ENCODE assay signal across 1 cellular context in the genomic region with DNA sequence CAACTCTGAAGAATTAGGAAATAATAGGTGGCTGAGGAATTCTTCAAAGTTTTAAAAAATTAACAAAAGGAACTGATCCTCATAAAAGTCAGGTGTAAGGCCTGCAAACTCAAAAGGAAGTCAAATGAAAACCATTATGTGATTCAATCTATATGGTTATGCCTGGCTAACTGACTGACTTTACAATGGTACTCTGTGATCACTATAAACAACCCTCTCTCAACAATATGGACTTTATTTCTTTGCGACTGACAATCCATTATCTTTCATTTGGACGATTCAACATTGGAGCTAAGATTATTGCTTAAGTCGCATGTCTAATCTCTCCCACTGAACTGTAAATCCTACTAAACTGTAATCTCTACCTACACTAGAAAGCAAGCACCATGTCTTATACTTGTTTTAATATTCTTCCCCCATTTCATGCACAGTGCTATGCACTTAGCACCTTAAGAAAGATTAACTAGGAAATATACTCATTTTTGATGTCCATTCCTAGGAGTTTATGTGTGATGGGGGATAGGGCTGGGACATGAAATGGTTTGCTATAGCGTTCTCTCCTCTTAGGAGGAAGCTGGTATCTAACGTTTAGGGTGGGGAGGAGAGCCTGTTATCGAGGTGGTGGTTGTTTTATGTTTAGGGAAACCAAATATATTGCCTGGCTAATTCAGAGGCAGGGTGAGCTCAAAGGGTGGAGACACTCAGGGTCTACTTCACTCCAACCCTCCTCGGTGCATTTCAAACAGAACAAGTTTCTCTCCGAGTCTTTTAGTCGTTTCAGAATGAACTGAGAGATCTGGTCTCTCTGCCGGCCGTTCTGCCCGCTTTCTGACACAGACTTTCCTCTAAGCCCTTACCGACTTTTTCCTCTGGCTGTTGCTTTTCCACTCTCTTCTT.
TF ChIP-seq lines count a peak whose summit lies in the region.

No MANE protein-coding gene starts in this region.

TF ChIP-seq in HepG2, 621 proteins besides CTCF, POLR2A, EP300 and RAD21 (continued from another document):
- TF ChIP-seq, protein P1, sequence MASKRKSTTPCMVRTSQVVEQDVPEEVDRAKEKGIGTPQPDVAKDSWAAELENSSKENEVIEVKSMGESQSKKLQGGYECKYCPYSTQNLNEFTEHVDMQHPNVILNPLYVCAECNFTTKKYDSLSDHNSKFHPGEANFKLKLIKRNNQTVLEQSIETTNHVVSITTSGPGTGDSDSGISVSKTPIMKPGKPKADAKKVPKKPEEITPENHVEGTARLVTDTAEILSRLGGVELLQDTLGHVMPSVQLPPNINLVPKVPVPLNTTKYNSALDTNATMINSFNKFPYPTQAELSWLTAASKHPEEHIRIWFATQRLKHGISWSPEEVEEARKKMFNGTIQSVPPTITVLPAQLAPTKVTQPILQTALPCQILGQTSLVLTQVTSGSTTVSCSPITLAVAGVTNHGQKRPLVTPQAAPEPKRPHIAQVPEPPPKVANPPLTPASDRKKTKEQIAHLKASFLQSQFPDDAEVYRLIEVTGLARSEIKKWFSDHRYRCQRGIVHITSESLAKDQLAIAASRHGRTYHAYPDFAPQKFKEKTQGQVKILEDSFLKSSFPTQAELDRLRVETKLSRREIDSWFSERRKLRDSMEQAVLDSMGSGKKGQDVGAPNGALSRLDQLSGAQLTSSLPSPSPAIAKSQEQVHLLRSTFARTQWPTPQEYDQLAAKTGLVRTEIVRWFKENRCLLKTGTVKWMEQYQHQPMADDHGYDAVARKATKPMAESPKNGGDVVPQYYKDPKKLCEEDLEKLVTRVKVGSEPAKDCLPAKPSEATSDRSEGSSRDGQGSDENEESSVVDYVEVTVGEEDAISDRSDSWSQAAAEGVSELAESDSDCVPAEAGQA (IDR thresholded peaks at IDR 0.05; ENCODE audit: low read depth), result no peak
- TF ChIP-seq, protein P1 (CRISPR knock-in tag; IDR thresholded peaks at IDR 0.05; ENCODE audit: borderline replicate concordance), result no peak
- no peak for TF ChIP-seq ZNF563 (CRISPR knock-in tag; IDR thresholded peaks at IDR 0.05)
- TF ChIP-seq U2AF1 (optimal IDR thresholded peaks at IDR 0.05; ENCODE audit: low read depth, low read length), result no peak
- no peak for TF ChIP-seq HNRNPUL1 (IDR thresholded peaks at IDR 0.05; ENCODE audit: low read depth, low read length)
